Comparison of ENCODE assay signal across 11 cellular contexts in the genomic region with DNA sequence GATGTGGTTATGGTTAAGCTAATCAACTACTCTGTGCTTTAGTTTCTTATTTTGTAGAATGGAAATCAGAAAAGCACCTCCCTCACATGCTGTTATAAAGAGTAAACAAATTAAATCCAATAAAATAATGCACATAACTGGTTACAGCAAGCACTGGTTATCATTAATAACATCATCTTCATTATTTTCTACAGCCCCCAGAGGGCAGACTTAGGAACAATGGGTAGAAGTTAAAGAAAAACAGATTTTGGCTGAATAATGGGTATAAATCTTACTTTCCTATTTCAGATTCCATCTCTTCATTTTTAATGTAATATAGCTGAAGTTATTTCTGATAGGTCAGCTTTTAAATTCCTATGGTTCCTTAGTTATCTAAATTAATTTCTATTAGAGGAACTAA.
A peak's percentile ranks its signal among the peaks of the same experiment; 100 is the strongest.
DNase-seq lines count a peak whose midpoint lies in the region; ATAC-seq and TF ChIP-seq lines count a peak whose summit lies in the region.
"Had no signal": no experiment of that assay in that cellular context is flagged by ENCODE, and none has a peak within 500 bp of the region (broad histone marks: within the 10 kb centered on the region; RNA-seq: fewer than 3 reads in every experiment).

No MANE protein-coding gene starts in this region.

- no peak overlapping the region for H3K4me2 ChIP-seq in hepatocyte

- H3K79me2 ChIP-seq in hepatocyte = peaks cover 8% of the 10 kb centered on the region

- TF ChIP-seq EP300 in ovary (IDR thresholded peaks at IDR 0.05) = no peak

- DNase-seq in ACHN = peak; percentile 45
- DNase-seq in HL-60 (ENCODE audit: low read depth in 1 of 2, low spot score in 1 of 2) = no peak
- DNase-seq in hepatocyte (ENCODE audit: low spot score) = no peak
- DNase-seq in stimulated activated naive CD8-positive, alpha-beta T cell treated with anti-CD3 and anti-CD28 coated beads, Interleukin-15, Interleukin-2, amounts not matched to agents 100 U/mL and 50 U/mL, for 24 hours = no peak
- no peak for DNase-seq in ovary
- DNase-seq: activated naive CD4-positive, alpha-beta T cell treated with anti-CD3 and anti-CD28 coated beads, Interleukin-2, amount 50 U/mL, for 16 hours; NCI-H1930; NK-92 treated with Interleukin-12 subunit alpha and Interleukin-12 subunit beta, amount 100 ng/mL, for 24 hours had no signal

- H3K4me3 ChIP-seq in HL-60 (replicated peaks; ENCODE audit: insufficient read depth, low read length) (no peak overlapping the region), hepatocyte (no peak overlapping the region), ovary (no peak overlapping the region)

- intact Hi-C loops in ovary (cut with DNase I) = no loop called here

- ATAC-seq in SK-N-SH treated with all-trans-retinoic acid at 6 μM for 48 hours (peak; percentile 43; the same call in 2 of the 3 replicates), HG03139 (IDR thresholded peaks at IDR 0.05; ENCODE audit: unreplicated experiment) (no peak), HG02973 (IDR thresholded peaks at IDR 0.05; ENCODE audit: unreplicated experiment) (no peak)
- ATAC-seq in stimulated activated naive CD8-positive, alpha-beta T cell treated with anti-CD3 and anti-CD28 coated beads, Interleukin-15, Interleukin-2, amounts not matched to agents 100 U/mL and 50 U/mL, for 24 hours = no peak

- no peak for TF ChIP-seq POLR2A in ovary (IDR thresholded peaks at IDR 0.05)

- TF ChIP-seq CTCF in HL-60 (IDR thresholded peaks at IDR 0.05; ENCODE audit: insufficient read depth, low read length) = no peak
- TF ChIP-seq CTCF in hepatocyte (IDR thresholded peaks at IDR 0.05; ENCODE audit: poor library complexity) = peak; percentile 2
- TF ChIP-seq CTCF in ovary (IDR thresholded peaks at IDR 0.05) = no peak

- H2AFZ ChIP-seq in hepatocyte = no peak overlapping the region

- in situ Hi-C loops in ACHN (cut with HindIII; ENCODE audit: low pct_ligation_motif_present, low pct_unique_long_range_greater_than_20kb, low sequenced_read_pairs) = no loop called here

- H3K9me2 ChIP-seq in hepatocyte (replicated peaks; ENCODE audit: insufficient read depth) = no peaks in the 10 kb centered on the region

- no peaks in the 10 kb centered on the region for H3K36me3 ChIP-seq in hepatocyte (replicated peaks; ENCODE audit: insufficient read depth, low read depth)
- H3K36me3 ChIP-seq in ovary = no peaks in the 10 kb centered on the region

- H3K27me3 ChIP-seq in HL-60 (ENCODE audit: insufficient read depth, poor library complexity, severe bottlenecking) (no peaks in the 10 kb centered on the region), hepatocyte (no peaks in the 10 kb centered on the region), ovary (no peaks in the 10 kb centered on the region)

- H3K27ac ChIP-seq in HL-60 (replicated peaks) (0 out of 2 replicates have a peak overlapping the region, but pooled peaks have one; percentile 73), hepatocyte (no peak overlapping the region), ovary (no peak overlapping the region)

- H3K9me3 ChIP-seq in hepatocyte (ENCODE audit: low read depth) (no peaks in the 10 kb centered on the region), ovary (no peaks in the 10 kb centered on the region)

- H4K20me1 ChIP-seq in hepatocyte (ENCODE audit: insufficient read depth, poor library complexity, severe bottlenecking) = no peaks in the 10 kb centered on the region

- H3K4me1 ChIP-seq in hepatocyte (ENCODE audit: insufficient read depth) = peaks cover 2% of the 10 kb centered on the region
- peaks cover 4% of the 10 kb centered on the region for H3K4me1 ChIP-seq in ovary (ENCODE audit: insufficient read depth)

TF ChIP-seq in SK-N-SH treated with all-trans-retinoic acid at 6 μM for 48 hours, 23 proteins besides CTCF, POLR2A, EP300 and RAD21:
- TF ChIP-seq ISL1 (CRISPR knock-in tag; IDR thresholded peaks at IDR 0.05) = 0 out of 2 replicates have a peak, but pooled peaks have one; percentile 8
- TF ChIP-seq ZNF70 (CRISPR knock-in tag; IDR thresholded peaks at IDR 0.05) = no peak
- TF ChIP-seq GLIS3 (CRISPR knock-in tag; IDR thresholded peaks at IDR 0.05) = no peak
